ENCODE assay signal across 8 cellular contexts in genomic region chr15:45167631-45168205, GRCh38. TPM values are rescaled to one million over a fixed set of nuclear protein-coding genes. Genes with fewer than 3 reads are reported as not detected.
DNase-seq lines count a peak whose midpoint lies in the region; ATAC-seq and TF ChIP-seq lines count a peak whose summit lies in the region.

No MANE protein-coding gene starts in this region.

- H3K36me3 Mint-ChIP-seq in naive B cell: no peaks in the 10 kb centered on the region

- TF ChIP-seq CTCF in 22Rv1 (IDR thresholded peaks at IDR 0.05) (no peak), KMS-11 (conservative IDR thresholded peaks at IDR 0.05; ENCODE audit: low read depth, low read length) (0 out of 2 replicates have a peak, but pooled peaks have one; percentile 49), choroid plexus epithelial cell (conservative IDR thresholded peaks at IDR 0.05; ENCODE audit: low read depth, low read length) (no peak)

- peak overlapping the region; percentile 95; the same call in 1 of the 2 replicates for H3K4me2 ChIP-seq in KMS-11

- no peaks in the 10 kb centered on the region for H3K36me3 ChIP-seq in KMS-11 (ENCODE audit: insufficient read depth)

- H3K27ac Mint-ChIP-seq in naive B cell: peak overlapping the region; percentile 44 to 88 (median 61)

- peak overlapping the region; percentile 71 to 90 (median 79) for H3K4me3 Mint-ChIP-seq in naive B cell

- no peaks in the 10 kb centered on the region for H4K20me1 ChIP-seq in KMS-11 (ENCODE audit: insufficient read depth)

- peak overlapping the region; percentile 96 for H2AFZ ChIP-seq in KMS-11 (ENCODE audit: low read depth)

- peaks cover 10% of the 10 kb centered on the region for H3K4me1 ChIP-seq in KMS-11 (ENCODE audit: low read depth, poor library complexity, severe bottlenecking)

- H3K4me1 Mint-ChIP-seq in naive B cell: peaks cover 16 to 52% (median 44%) of the 10 kb centered on the region in 3 donors

- H3K4me3 ChIP-seq in KMS-11 (IDR thresholded peaks at IDR 0.05; ENCODE audit: insufficient read depth, low read depth, low read length): no peak overlapping the region
- peak overlapping the region; percentile 65 for H3K4me3 ChIP-seq in choroid plexus epithelial cell (ENCODE audit: low read depth, low read length)

- H3K27ac ChIP-seq in 22Rv1: peak overlapping the region; percentile 48; the same call in 1 of the 2 replicates
- H3K27ac ChIP-seq in KMS-11: 0 out of 2 replicates have a peak overlapping the region, but pooled peaks have one; percentile 94

- DNase-seq in choroid plexus epithelial cell (ENCODE audit: low read depth) (no peak), naive B cell (no peak), inferior parietal cortex (ENCODE audit: extremely low spot score) (no peak), ecto neural progenitor cell (ENCODE audit: low spot score) (no peak), NCI-H187 (lab: John Stamatoyannopoulos, UW) (no peak)

- no peaks in the 10 kb centered on the region for H3K79me2 ChIP-seq in KMS-11 (ENCODE audit: insufficient read depth, low read depth)

- no peaks in the 10 kb centered on the region for H3K9me3 Mint-ChIP-seq in naive B cell

- no peak overlapping the region for H3K9ac ChIP-seq in KMS-11

- H3K27me3 Mint-ChIP-seq in naive B cell: no peaks in the 10 kb centered on the region

- ATAC-seq in naive B cell (ENCODE audit: low read depth in 2 of 2): no peak
- no peak for ATAC-seq in HG03097 (IDR thresholded peaks at IDR 0.05; ENCODE audit: low FRiP score, unreplicated experiment)

- no peaks in the 10 kb centered on the region for H3K27me3 ChIP-seq in KMS-11 (ENCODE audit: insufficient read depth, low read depth)

RNA-seq across cellular contexts. Expression of gene SHF, which starts 20.0 kb away (rescaled TPM):
- polyA plus RNA-seq in naive B cell (ENCODE audit: low read depth in 6 of 6): 1 to 10 TPM in 4 of 6 donors, under 1 TPM in 2; 0.77 to 3.2 (median 1.8) TPM

RNA-seq across cellular contexts. Expression of gene DUOX1, which starts 37.9 kb away (rescaled TPM):
- 1 to 10 TPM in 3 of 6 donors, under 1 TPM in 3; 0.29 to 4.2 (median 1.3) TPM for polyA plus RNA-seq in naive B cell (ENCODE audit: low read depth in 6 of 6)

RNA-seq across cellular contexts. Expression of gene DUOXA1, which starts 38.0 kb away (rescaled TPM):
- polyA plus RNA-seq in naive B cell (ENCODE audit: low read depth in 6 of 6): not detected

RNA-seq across cellular contexts. Expression of gene DUOXA2, which starts 53.6 kb away (rescaled TPM):
- polyA plus RNA-seq in naive B cell (ENCODE audit: low read depth in 6 of 6): not detected

RNA-seq across cellular contexts. Expression of gene DUOX2, which starts 53.7 kb away (rescaled TPM):
- under 1 TPM in 1 of 6 donors, not detected in 5; 0.08 TPM for polyA plus RNA-seq in naive B cell (ENCODE audit: low read depth in 6 of 6)
